ENCODE assay signal across 9 cellular contexts in the genomic region with DNA sequence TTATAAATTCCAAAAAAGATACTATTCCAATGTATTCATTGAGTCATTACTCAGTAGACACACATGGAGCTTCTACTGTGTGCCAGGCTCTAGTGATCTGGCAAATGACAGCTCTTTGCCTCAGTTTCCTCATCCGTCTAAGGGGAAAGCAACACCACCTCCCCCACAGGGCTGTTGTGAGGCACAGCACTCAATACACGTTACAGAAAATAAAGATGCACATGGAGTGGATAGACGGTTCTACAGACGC. TPM values are rescaled to one million over a fixed set of nuclear protein-coding genes. Genes with fewer than 3 reads are reported as not detected.
DNase-seq lines count a peak whose midpoint lies in the region; ATAC-seq and TF ChIP-seq lines count a peak whose summit lies in the region.
"Had no signal": no experiment of that assay in that cellular context is flagged by ENCODE, and none has a peak within 500 bp of the region (broad histone marks: within the 10 kb centered on the region; RNA-seq: fewer than 3 reads in every experiment).

No MANE protein-coding gene starts in this region.

- peaks cover 72% of the 10 kb centered on the region for H3K4me1 Mint-ChIP-seq in Caco-2 (ENCODE audit: low read depth, unreplicated experiment)

- CTCF ChIA-PET in Caco-2 (lab: Charles Lee): interaction anchor here (1.2 kb wide), 1 partner anchor 21 kb away, joined by 3 read pairs; no protein-coding TSS in a partner anchor
- CTCF ChIA-PET in RWPE1 (lab: Yijun Ruan, JAX): interaction anchor here (0.6 to 1.0 kb wide), 2 partner anchors 10 to 361 kb away, joined by 3 read pairs; no protein-coding TSS in a partner anchor

- no peak for TF ChIP-seq POLR2A in esophagus squamous epithelium (IDR thresholded peaks at IDR 0.05)
- no peak for TF ChIP-seq POLR2A in gastrocnemius medialis (IDR thresholded peaks at IDR 0.05)

- no peak for DNase-seq in Caco-2
- DNase-seq in RWPE1 (ENCODE audit: low spot score): no peak
- no peak for DNase-seq in esophagus squamous epithelium (lab: John Stamatoyannopoulos, UW)
- no peak for DNase-seq in gastrocnemius medialis
- no peak for DNase-seq in glomerular visceral epithelial cell (ENCODE audit: extremely low spot score)
- no peak for DNase-seq in NK-92 (lab: John Stamatoyannopoulos, UW; ENCODE audit: unreplicated experiment)
- no peak for DNase-seq in NCI-H187 (lab: John Stamatoyannopoulos, UW)
- DNase-seq: T-cell had no signal

- H3K9me3 ChIP-seq in Caco-2: no peaks in the 10 kb centered on the region
- no peaks in the 10 kb centered on the region for H3K9me3 ChIP-seq in esophagus squamous epithelium
- no peaks in the 10 kb centered on the region for H3K9me3 ChIP-seq in gastrocnemius medialis

- BruUV-seq in Caco-2 (replicated peaks; lab: Mats Ljungman, UMichigan): no TSS peak

- no peaks in the 10 kb centered on the region for H3K27me3 ChIP-seq in Caco-2 (replicated peaks; ENCODE audit: control insufficient read depth, insufficient read depth, low read length)
- H3K27me3 ChIP-seq in esophagus squamous epithelium: no peaks in the 10 kb centered on the region
- no peaks in the 10 kb centered on the region for H3K27me3 ChIP-seq in gastrocnemius medialis

- no peaks in the 10 kb centered on the region for H3K27me3 Mint-ChIP-seq in Caco-2 (ENCODE audit: insufficient read depth, unreplicated experiment)
- H3K27me3 Mint-ChIP-seq: T-cell had no signal

- no peaks in the 10 kb centered on the region for H3K9me3 Mint-ChIP-seq in Caco-2 (ENCODE audit: unreplicated experiment)
- H3K9me3 Mint-ChIP-seq: T-cell had no signal

- WGBS in esophagus squamous epithelium, 2 donors: 18 to 19% methylated on average over 4 of the region's 4 CpGs

- intact Hi-C loops in Caco-2 (cut with micrococcal nuclease; ENCODE audit: unreplicated experiment) (no loop called here), esophagus squamous epithelium (cut with DNase I) (no loop called here), gastrocnemius medialis (cut with DNase I; ENCODE audit: low total_unique reads) (loop anchor here (1.0 kb wide), 1 partner anchor 13 kb away; no protein-coding TSS in a partner anchor)

- POLR2A ChIA-PET in Caco-2 (lab: Charles Lee) (interaction anchor here (1.1 to 8.1 kb wide), 4 partner anchors 11 to 72 kb away, joined by 3 to 377 read pairs (median 7); a partner anchor contains a TSS), RWPE1 (lab: Yijun Ruan, JAX; ENCODE audit: low non-redundant PET) (interaction anchor here (0.6 to 2.5 kb wide), 5 partner anchors 10 to 288 kb away, joined by 3 to 19 read pairs (median 4); a partner anchor contains a TSS)

- TF ChIP-seq CTCF in Caco-2 (IDR thresholded peaks at IDR 0.05; ENCODE audit: insufficient read depth in 1 of 2, low read depth in 1 of 2, low read length in 1 of 2, severe bottlenecking in 1 of 2, unreplicated experiment in 1 of 2) (no peak), RWPE1 (conservative IDR thresholded peaks at IDR 0.05; ENCODE audit: low read depth) (no peak), esophagus squamous epithelium (IDR thresholded peaks at IDR 0.05) (no peak), gastrocnemius medialis (IDR thresholded peaks at IDR 0.05 in 4 of 5, conservative IDR thresholded peaks at IDR 0.05 in 1 of 5) (no peak)

- H3K4me1 ChIP-seq in Caco-2 (peaks cover 82% of the 10 kb centered on the region), esophagus squamous epithelium (peaks cover 87 to 97% (median 93%) of the 10 kb centered on the region in 3 donors), gastrocnemius medialis (peaks cover 93 to 94% of the 10 kb centered on the region in 2 donors)

- H3K36me3 ChIP-seq in Caco-2 (ENCODE audit: control insufficient read depth, insufficient read depth, low read length): no peaks in the 10 kb centered on the region
- H3K36me3 ChIP-seq in esophagus squamous epithelium: no peaks in the 10 kb centered on the region
- H3K36me3 ChIP-seq in gastrocnemius medialis: no peaks in the 10 kb centered on the region

- ATAC-seq in gastrocnemius medialis (no peak), GM18511 (IDR thresholded peaks at IDR 0.05; ENCODE audit: unreplicated experiment) (no peak)
- ATAC-seq: T-cell had no signal

- H3K4me3 ChIP-seq in Caco-2 (ENCODE audit: low read depth, low read length) (no peak overlapping the region), esophagus squamous epithelium (peak overlapping the region in 2 of 4 donors; percentile 19 to 27), gastrocnemius medialis (peak overlapping the region in 3 of 4 donors; percentile 21 to 33 (median 33))

- H3K27ac ChIP-seq in RWPE1: peak overlapping the region; percentile 99
- H3K27ac ChIP-seq in esophagus squamous epithelium: peak overlapping the region; percentile 95 to 100 (median 97)
- peak overlapping the region; percentile 93 to 99 (median 94) for H3K27ac ChIP-seq in gastrocnemius medialis

- peak overlapping the region; percentile 100 for H3K27ac Mint-ChIP-seq in Caco-2 (ENCODE audit: unreplicated experiment)

- in situ Hi-C loops in gastrocnemius medialis (cut with MboI; ENCODE audit: low sequenced_read_pairs in 4 of 4): no loop called here

- no peak overlapping the region for H3K4me3 Mint-ChIP-seq in Caco-2 (ENCODE audit: unreplicated experiment)
- H3K4me3 Mint-ChIP-seq: T-cell had no signal

- peaks cover 31% of the 10 kb centered on the region for H3K36me3 Mint-ChIP-seq in Caco-2 (ENCODE audit: insufficient read depth, unreplicated experiment)
- H3K36me3 Mint-ChIP-seq: T-cell had no signal

RNA-seq across cellular contexts. Expression of a gene that starts 6.5 kb away (rescaled TPM):
- total RNA-seq in Caco-2 (2022) (4,797 and 4,914 TPM in 2 replicates), esophagus squamous epithelium (over 10,000 TPM in 2 of 4 donors, 1,000 to 10,000 TPM in 2; 1,739 to 13,677 (median 9,435) TPM), gastrocnemius medialis (1,000 to 10,000 TPM in 3 of 4 donors, 100 to 1,000 TPM in 1; 874 to 6,745 (median 1,938) TPM)

RNA-seq across cellular contexts. Expression of a gene that starts 32.6 kb away (rescaled TPM):
- total RNA-seq in Caco-2 (2022) (123 and 124 TPM in 2 replicates), esophagus squamous epithelium (10 to 100 TPM; 40.6 to 63.3 (median 52.6) TPM), gastrocnemius medialis (100 to 1,000 TPM; 120 to 162 (median 133) TPM)
